Comparison of ENCODE assay signal across 1 cellular context in genomic region chr1:89994805-89995594, GRCh38.
TF ChIP-seq lines count a peak whose summit lies in the region.

Gene ZNF326, plus strand, starts transcription at chr1:89995110. Its CDS starts 148 bp downstream, at chr1:89995258.

TF ChIP-seq in SK-N-SH, 30 proteins besides CTCF, POLR2A, EP300 and RAD21 (continued from another document):
- TF ChIP-seq TEAD4 (IDR thresholded peaks at IDR 0.05; ENCODE audit: borderline replicate concordance, insufficient read depth) (no peak; the same call in 1 of the 2 replicates), ELF1 (IDR thresholded peaks at IDR 0.05) (peak; percentile 90), FOXM1 (IDR thresholded peaks at IDR 0.05; ENCODE audit: low read depth) (0 out of 2 replicates have a peak, but pooled peaks have one; percentile 20), SIN3A (IDR thresholded peaks at IDR 0.05; ENCODE audit: borderline replicate concordance, low read depth, low read length) (peak; percentile 64; the same call in 1 of the 2 replicates), GATA2 (CRISPR knock-in tag; IDR thresholded peaks at IDR 0.05) (no peak)
- TF ChIP-seq, protein P1, sequence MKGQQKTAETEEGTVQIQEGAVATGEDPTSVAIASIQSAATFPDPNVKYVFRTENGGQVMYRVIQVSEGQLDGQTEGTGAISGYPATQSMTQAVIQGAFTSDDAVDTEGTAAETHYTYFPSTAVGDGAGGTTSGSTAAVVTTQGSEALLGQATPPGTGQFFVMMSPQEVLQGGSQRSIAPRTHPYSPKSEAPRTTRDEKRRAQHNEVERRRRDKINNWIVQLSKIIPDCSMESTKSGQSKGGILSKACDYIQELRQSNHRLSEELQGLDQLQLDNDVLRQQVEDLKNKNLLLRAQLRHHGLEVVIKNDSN (IDR thresholded peaks at IDR 0.05; ENCODE audit: borderline replicate concordance, low read depth): peak; percentile 16
